ENCODE assay signal across 12 cellular contexts in genomic region chr3:156148946-156149348, GRCh38. TPM values are rescaled to one million over a fixed set of nuclear protein-coding genes. Genes with fewer than 3 reads are reported as not detected.
DNase-seq lines count a peak whose midpoint lies in the region; ATAC-seq and TF ChIP-seq lines count a peak whose summit lies in the region.
"Had no signal": no experiment of that assay in that cellular context is flagged by ENCODE, and none has a peak within 500 bp of the region (broad histone marks: within the 10 kb centered on the region; RNA-seq: fewer than 3 reads in every experiment).

No MANE protein-coding gene starts in this region.

- TF ChIP-seq CTCF in GM13977 (IDR thresholded peaks at IDR 0.05; ENCODE audit: extremely low read depth, insufficient read depth, missing control alignments), result no peak

- peak; percentile 59 for ATAC-seq in Right ventricle myocardium superior (ENCODE audit: poor library complexity)
- ATAC-seq in sciatic nerve, result peak; percentile 62
- ATAC-seq in GM19455 (IDR thresholded peaks at IDR 0.05; ENCODE audit: unreplicated experiment), result no peak
- no peak for ATAC-seq in GM21576 (IDR thresholded peaks at IDR 0.05; ENCODE audit: unreplicated experiment)

- in situ Hi-C loops in GM13977 (cut with MboI; ENCODE audit: low pct_unique_long_range_greater_than_20kb, low sequenced_read_pairs, unreplicated experiment), result no loop called here

- DNase-seq in CD1c-positive myeloid dendritic cell (ENCODE audit: extremely low spot score) (peak; percentile 7), amniotic epithelial cell (ENCODE audit: low read depth) (peak; percentile 14), Right ventricle myocardium superior (no peak), sciatic nerve (ENCODE audit: low spot score) (no peak), GM13977 (ENCODE audit: low spot score) (no peak)
- DNase-seq in central memory CD4-positive, alpha-beta T cell, result no peak
- DNase-seq: activated CD4-positive, CD25-positive, alpha-beta regulatory T cell; activated naive CD4-positive, alpha-beta T cell; CD4-positive, alpha-beta T cell; NCI-H82 had no signal

- intact Hi-C loops in Right ventricle myocardium superior (cut with DNase I), result no loop called here
- intact Hi-C loops in sciatic nerve (cut with DNase I), result no loop called here

RNA-seq across cellular contexts. Expression of gene KCNAB1, which starts 28.6 kb away (rescaled TPM):
- total RNA-seq in Right ventricle myocardium superior (3.0 TPM), sciatic nerve (6.2 TPM)

Comparison
In these comparisons a context has a peak if more than half of its experiments do, and no peak if none do; other contexts are left out.
1. DNase-seq: peak in CD1c-positive myeloid dendritic cell (single experiment) and amniotic epithelial cell (single experiment); none in Right ventricle myocardium superior (single experiment), sciatic nerve (single experiment), central memory CD4-positive, alpha-beta T cell (single experiment) and GM13977 (single experiment).
2. ATAC-seq: peak in Right ventricle myocardium superior (single experiment) and sciatic nerve (single experiment); none in GM19455 (single experiment) and GM21576 (single experiment).